In the genomic region with DNA sequence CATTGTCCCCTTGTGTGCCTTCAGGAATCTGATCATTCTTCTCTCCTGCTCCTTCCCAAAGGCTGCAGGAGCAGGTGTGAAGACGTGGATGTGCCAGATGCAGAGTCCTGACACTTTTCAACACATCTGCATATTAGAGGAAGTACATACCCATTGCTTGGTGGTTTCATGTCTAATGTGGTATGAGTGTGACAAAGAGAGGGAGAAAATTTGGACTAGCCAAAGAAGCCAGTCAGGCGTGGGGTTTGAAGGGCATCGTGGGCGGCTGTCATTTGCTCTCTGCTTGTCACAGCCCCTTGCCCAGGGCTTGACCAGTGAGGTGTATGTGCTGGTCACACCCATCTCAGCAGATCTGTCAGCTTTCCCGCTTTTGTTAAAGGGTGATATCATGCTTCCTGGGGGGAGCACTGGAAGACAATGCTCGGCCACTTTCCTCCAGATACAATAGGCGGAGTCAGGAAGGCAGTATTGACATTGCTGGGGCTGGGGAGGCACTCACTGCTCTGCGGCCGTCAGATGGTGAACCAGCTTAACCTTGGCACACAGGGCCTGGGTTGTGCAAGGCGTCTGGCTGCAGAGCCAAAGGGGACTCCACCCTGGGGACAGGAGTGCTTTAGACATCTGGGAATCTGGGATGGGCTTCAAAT, we compare ENCODE assay signal across 10 cellular contexts. TPM values are rescaled to one million over a fixed set of nuclear protein-coding genes. Genes with fewer than 3 reads are reported as not detected.
DNase-seq lines count a peak whose midpoint lies in the region; ATAC-seq and TF ChIP-seq lines count a peak whose summit lies in the region.
"Had no signal": no experiment of that assay in that cellular context is flagged by ENCODE, and none has a peak within 500 bp of the region (broad histone marks: within the 10 kb centered on the region; RNA-seq: fewer than 3 reads in every experiment).

No MANE protein-coding gene starts in this region.

- CTCF ChIA-PET in CD4-positive, alpha-beta memory T cell (lab: Charles Lee; ENCODE audit: partially characterized antibody), result no interaction called here

- no peaks in the 10 kb centered on the region for H3K27me3 ChIP-seq in CD4-positive, alpha-beta memory T cell (ENCODE audit: insufficient read depth, low read length)
- H3K27me3 ChIP-seq: ovary had no signal

- intact Hi-C loops in mucosa of descending colon (cut with DNase I, micrococcal nuclease), result no loop called here
- intact Hi-C loops in CD4-positive, alpha-beta memory T cell (cut with micrococcal nuclease), result no loop called here

- H3K4me3 ChIP-seq in mucosa of descending colon, result no peak overlapping the region
- no peak overlapping the region for H3K4me3 ChIP-seq in CD4-positive, alpha-beta memory T cell (ENCODE audit: low read length in 2 of 2)
- H3K4me3 ChIP-seq: ovary had no signal

- H3K4me3 Mint-ChIP-seq in CD4-positive, alpha-beta memory T cell, result no peak overlapping the region

- POLR2A ChIA-PET in CD4-positive, alpha-beta memory T cell (lab: Charles Lee; ENCODE audit: partially characterized antibody), result no interaction called here

- H3K27ac ChIP-seq in epithelial cell of prostate, result peak overlapping the region; percentile 19
- no peak overlapping the region for H3K27ac ChIP-seq in CD4-positive, alpha-beta memory T cell (ENCODE audit: low read depth, low read length)
- H3K27ac ChIP-seq: C4-2B, ovary had no signal

- no peaks in the 10 kb centered on the region for H3K36me3 Mint-ChIP-seq in CD4-positive, alpha-beta memory T cell

- H3K36me3 ChIP-seq in mucosa of descending colon (ENCODE audit: low read depth), result no peaks in the 10 kb centered on the region
- no peaks in the 10 kb centered on the region for H3K36me3 ChIP-seq in CD4-positive, alpha-beta memory T cell (ENCODE audit: insufficient read depth, low read length)
- H3K36me3 ChIP-seq: ovary had no signal

- no peaks in the 10 kb centered on the region for H3K4me1 Mint-ChIP-seq in CD4-positive, alpha-beta memory T cell

- peaks cover 7% of the 10 kb centered on the region for H3K4me1 ChIP-seq in mucosa of descending colon (ENCODE audit: low read depth)
- H3K4me1 ChIP-seq in CD4-positive, alpha-beta memory T cell (ENCODE audit: insufficient read depth, low read length), result no peaks in the 10 kb centered on the region

- DNase-seq in CMK (ENCODE audit: low read depth) (peak; percentile 20), NCI-H2196 treated with DMSO at 0.1 percent for 48 hours (lab: John Stamatoyannopoulos, UW; ENCODE audit: unreplicated experiment) (peak; percentile 82), epithelial cell of prostate (ENCODE audit: low read depth, low spot score) (no peak), mucosa of descending colon (peak; percentile 70 to 84 (median 76)), NAMALWA (ENCODE audit: low spot score) (no peak)
- no peak for DNase-seq in CD4-positive, alpha-beta memory T cell
- no peak for DNase-seq in activated CD4-positive, alpha-beta T cell treated with anti-CD3 and anti-CD28 coated beads for 1 hour

- peaks cover 0 to 2% (median 0%) of the 10 kb centered on the region in 8 donors for H3K9me3 Mint-ChIP-seq in CD4-positive, alpha-beta memory T cell

- ATAC-seq in mucosa of descending colon, result peak; percentile 98
- no peak for ATAC-seq in HG03039 (IDR thresholded peaks at IDR 0.05; ENCODE audit: unreplicated experiment)

- peaks cover 3% of the 10 kb centered on the region in 2 donors for H3K27me3 Mint-ChIP-seq in CD4-positive, alpha-beta memory T cell

- H3K27ac Mint-ChIP-seq in CD4-positive, alpha-beta memory T cell, result peak overlapping the region in 1 of 7 donors; percentile 77

- no peak for TF ChIP-seq CTCF in mucosa of descending colon (IDR thresholded peaks at IDR 0.05)

- H3K9me3 ChIP-seq in mucosa of descending colon, result no peaks in the 10 kb centered on the region
- H3K9me3 ChIP-seq in CD4-positive, alpha-beta memory T cell (ENCODE audit: control insufficient read depth in 1 of 2, low read length in 2 of 2), result no peaks in the 10 kb centered on the region
- H3K9me3 ChIP-seq: ovary had no signal

RNA-seq across cellular contexts. Expression of gene TEK, which starts 8.6 kb away (rescaled TPM):
- 1 to 10 TPM; 2.6 to 7.2 (median 3.9) TPM for total RNA-seq in mucosa of descending colon
- total RNA-seq in CD4-positive, alpha-beta memory T cell, result not detected
- not detected for polyA plus RNA-seq in CD4-positive, alpha-beta memory T cell

Comparison
In these comparisons a context has a peak if more than half of its experiments do, and no peak if none do; other contexts are left out.
1. DNase-seq: peak in CMK (single experiment), NCI-H2196 treated with DMSO at 0.1 percent for 48 hours (single experiment) and mucosa of descending colon (3 of 3); none in epithelial cell of prostate (single experiment), CD4-positive, alpha-beta memory T cell (0 of 5), NAMALWA (single experiment) and activated CD4-positive, alpha-beta T cell treated with anti-CD3 and anti-CD28 coated beads for 1 hour (single experiment).